In genomic region chr22:45163417-45164216, GRCh38 we compare ENCODE assay signal across 1 cellular context.
TF ChIP-seq lines count a peak whose summit lies in the region.

A gene with protein sequence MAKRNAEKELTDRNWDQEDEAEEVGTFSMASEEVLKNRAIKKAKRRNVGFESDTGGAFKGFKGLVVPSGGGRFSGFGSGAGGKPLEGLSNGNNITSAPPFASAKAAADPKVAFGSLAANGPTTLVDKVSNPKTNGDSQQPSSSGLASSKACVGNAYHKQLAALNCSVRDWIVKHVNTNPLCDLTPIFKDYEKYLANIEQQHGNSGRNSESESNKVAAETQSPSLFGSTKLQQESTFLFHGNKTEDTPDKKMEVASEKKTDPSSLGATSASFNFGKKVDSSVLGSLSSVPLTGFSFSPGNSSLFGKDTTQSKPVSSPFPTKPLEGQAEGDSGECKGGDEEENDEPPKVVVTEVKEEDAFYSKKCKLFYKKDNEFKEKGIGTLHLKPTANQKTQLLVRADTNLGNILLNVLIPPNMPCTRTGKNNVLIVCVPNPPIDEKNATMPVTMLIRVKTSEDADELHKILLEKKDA (plus strand): TSS chr22:45163925. CDS start chr22:45168178, 4,253 bp downstream.

TF ChIP-seq in GM23338, 12 proteins besides CTCF, POLR2A, EP300 and RAD21 (continued from another document):
- TF ChIP-seq ZNF462 (CRISPR knock-in tag; IDR thresholded peaks at IDR 0.05) = no peak
